Comparison of ENCODE assay signal across 1 cellular context in genomic region chr3:129490273-129490675, GRCh38.
TF ChIP-seq lines count a peak whose summit lies in the region.

No MANE protein-coding gene starts in this region.

TF ChIP-seq in HepG2, 621 proteins besides CTCF, POLR2A, EP300 and RAD21 (continued from another document and continues in another):
- TF ChIP-seq POGK (CRISPR knock-in tag; conservative IDR thresholded peaks at IDR 0.05): no peak
- TF ChIP-seq MTF1 (CRISPR knock-in tag; IDR thresholded peaks at IDR 0.05): no peak
- TF ChIP-seq ZNF451 (CRISPR knock-in tag; IDR thresholded peaks at IDR 0.05): no peak
- TF ChIP-seq TARDBP (CRISPR knock-in tag; IDR thresholded peaks at IDR 0.05): no peak
- TF ChIP-seq ZNF576 (CRISPR knock-in tag; IDR thresholded peaks at IDR 0.05): no peak
- no peak for TF ChIP-seq ZBTB4 (CRISPR knock-in tag; IDR thresholded peaks at IDR 0.05; ENCODE audit: borderline replicate concordance)
- TF ChIP-seq REXO4 (CRISPR knock-in tag; IDR thresholded peaks at IDR 0.05; ENCODE audit: borderline replicate concordance): no peak
- TF ChIP-seq ZNF720 (CRISPR knock-in tag; IDR thresholded peaks at IDR 0.05): no peak
- no peak for TF ChIP-seq ZFP41 (CRISPR knock-in tag; IDR thresholded peaks at IDR 0.05; ENCODE audit: borderline replicate concordance)
- peak; percentile 63 for TF ChIP-seq SALL1 (CRISPR knock-in tag; IDR thresholded peaks at IDR 0.05)
- no peak for TF ChIP-seq CREM (IDR thresholded peaks at IDR 0.05)
- TF ChIP-seq CREM (CRISPR knock-in tag; IDR thresholded peaks at IDR 0.05): no peak
- no peak for TF ChIP-seq DZIP1 (CRISPR knock-in tag; IDR thresholded peaks at IDR 0.05)
- no peak for TF ChIP-seq BCLAF1 (IDR thresholded peaks at IDR 0.05)
- TF ChIP-seq HOMEZ (CRISPR knock-in tag; IDR thresholded peaks at IDR 0.05; ENCODE audit: low read depth): 0 out of 2 replicates have a peak, but pooled peaks have one; percentile 40
- no peak for TF ChIP-seq CENPT (CRISPR knock-in tag; IDR thresholded peaks at IDR 0.05; ENCODE audit: low read depth)
- 0 out of 2 replicates have a peak, but pooled peaks have one; percentile 50 for TF ChIP-seq MEIS2 (CRISPR knock-in tag; IDR thresholded peaks at IDR 0.05)
- TF ChIP-seq SIX1 (CRISPR knock-in tag; IDR thresholded peaks at IDR 0.05; ENCODE audit: borderline replicate concordance): 0 out of 2 replicates have a peak, but pooled peaks have one; percentile 16
- peak; percentile 87; the same call in 1 of the 2 replicates for TF ChIP-seq TFE3 (CRISPR knock-in tag; IDR thresholded peaks at IDR 0.05)
- TF ChIP-seq ZNF3 (CRISPR knock-in tag; IDR thresholded peaks at IDR 0.05): no peak
- no peak for TF ChIP-seq ZBTB33 (CRISPR knock-in tag; IDR thresholded peaks at IDR 0.05)
- no peak for TF ChIP-seq ZNF30 (CRISPR knock-in tag; IDR thresholded peaks at IDR 0.05)
- TF ChIP-seq PLRG1 (conservative IDR thresholded peaks at IDR 0.05): no peak
- TF ChIP-seq PAWR (CRISPR knock-in tag; IDR thresholded peaks at IDR 0.05; ENCODE audit: borderline replicate concordance): no peak
- no peak for TF ChIP-seq NCOA1 (CRISPR knock-in tag; IDR thresholded peaks at IDR 0.05)
- TF ChIP-seq IRX3 (CRISPR knock-in tag; IDR thresholded peaks at IDR 0.05; ENCODE audit: borderline replicate concordance, low read depth): no peak
- no peak for TF ChIP-seq HNF1A (IDR thresholded peaks at IDR 0.05; ENCODE audit: low read depth)
- TF ChIP-seq HNF1A (CRISPR knock-in tag; IDR thresholded peaks at IDR 0.05; ENCODE audit: borderline replicate concordance): no peak
- TF ChIP-seq PHF21A (CRISPR knock-in tag; IDR thresholded peaks at IDR 0.05): no peak
- no peak for TF ChIP-seq HHEX (CRISPR knock-in tag; IDR thresholded peaks at IDR 0.05)
- no peak for TF ChIP-seq BRD4 (CRISPR knock-in tag; IDR thresholded peaks at IDR 0.05)
- no peak for TF ChIP-seq RFXAP (CRISPR knock-in tag; IDR thresholded peaks at IDR 0.05; ENCODE audit: borderline replicate concordance)
- no peak for TF ChIP-seq KLF15 (CRISPR knock-in tag; IDR thresholded peaks at IDR 0.05; ENCODE audit: borderline replicate concordance)
- TF ChIP-seq MED13 (CRISPR knock-in tag; IDR thresholded peaks at IDR 0.05): no peak
- no peak for TF ChIP-seq ZNF775 (CRISPR knock-in tag; IDR thresholded peaks at IDR 0.05; ENCODE audit: borderline replicate concordance)
- TF ChIP-seq HNRNPL (IDR thresholded peaks at IDR 0.05; ENCODE audit: low read depth, low read length): no peak
- TF ChIP-seq SP5 (CRISPR knock-in tag; IDR thresholded peaks at IDR 0.05; ENCODE audit: borderline replicate concordance, low read depth): no peak
- TF ChIP-seq HNRNPK (IDR thresholded peaks at IDR 0.05; ENCODE audit: low read depth, low read length, poor library complexity, severe bottlenecking): no peak
- no peak for TF ChIP-seq XBP1 (CRISPR knock-in tag; IDR thresholded peaks at IDR 0.05)
- no peak for TF ChIP-seq ZNF354B (CRISPR knock-in tag; IDR thresholded peaks at IDR 0.05)
- no peak for TF ChIP-seq ZNF597 (CRISPR knock-in tag; IDR thresholded peaks at IDR 0.05)
